12 cellular contexts compared by ENCODE assay signal in the genomic region with DNA sequence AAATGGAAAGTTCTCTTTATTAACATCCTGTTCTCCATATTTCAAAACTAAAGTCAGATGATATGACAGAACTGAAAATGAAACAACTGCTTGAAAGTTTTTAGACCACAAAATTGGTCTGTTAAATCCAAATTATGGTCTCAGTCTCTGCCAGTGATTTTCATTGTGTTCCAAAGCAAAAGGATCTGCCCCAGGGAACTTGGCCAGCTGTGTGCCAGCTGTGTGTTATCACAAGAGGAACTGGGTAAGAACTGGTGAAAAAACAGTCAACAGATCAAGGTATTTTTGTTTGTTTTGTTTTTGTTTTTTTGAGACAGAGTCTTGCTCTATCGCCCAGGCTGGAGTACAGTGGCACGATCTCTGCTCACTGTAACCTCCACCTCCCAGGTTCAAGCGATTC.
A peak's percentile ranks its signal among the peaks of the same experiment; 100 is the strongest.
DNase-seq lines count a peak whose midpoint lies in the region; ATAC-seq and TF ChIP-seq lines count a peak whose summit lies in the region.
"Had no signal": no experiment of that assay in that cellular context is flagged by ENCODE, and none has a peak within 500 bp of the region (broad histone marks: within the 10 kb centered on the region; RNA-seq: fewer than 3 reads in every experiment).

No MANE protein-coding gene starts in this region.

- H3K4me1 Mint-ChIP-seq in memory B cell = peaks cover 15% of the 10 kb centered on the region
- peaks cover 0 to 7% (median under 1%) of the 10 kb centered on the region in 4 donors for H3K4me1 Mint-ChIP-seq in naive thymus-derived CD8-positive, alpha-beta T cell

- TF ChIP-seq POLR2A in gastroesophageal sphincter (IDR thresholded peaks at IDR 0.05) = no peak

- H3K9me3 Mint-ChIP-seq in memory B cell = no peaks in the 10 kb centered on the region
- peaks cover 0 to 1% (median 0%) of the 10 kb centered on the region in 9 donors for H3K9me3 Mint-ChIP-seq in naive thymus-derived CD8-positive, alpha-beta T cell
- H3K9me3 Mint-ChIP-seq: activated CD8-positive, alpha-beta T cell treated with anti-CD3 and anti-CD28 coated beads for 36 hours had no signal

- no peaks in the 10 kb centered on the region for H3K36me3 Mint-ChIP-seq in memory B cell
- H3K36me3 Mint-ChIP-seq in naive thymus-derived CD8-positive, alpha-beta T cell = peaks cover 0 to 3% (median 0%) of the 10 kb centered on the region in 3 donors

- POLR2A ChIA-PET in naive thymus-derived CD8-positive, alpha-beta T cell (lab: Charles Lee) = no interaction called here

- no peaks in the 10 kb centered on the region for H3K27me3 Mint-ChIP-seq in memory B cell
- no peaks in the 10 kb centered on the region for H3K27me3 Mint-ChIP-seq in naive thymus-derived CD8-positive, alpha-beta T cell
- H3K27me3 Mint-ChIP-seq: activated CD8-positive, alpha-beta T cell treated with anti-CD3 and anti-CD28 coated beads for 36 hours had no signal

- H3K27ac Mint-ChIP-seq in memory B cell = peak overlapping the region; percentile 65
- H3K27ac Mint-ChIP-seq in naive thymus-derived CD8-positive, alpha-beta T cell = no peak overlapping the region
- H3K27ac Mint-ChIP-seq: activated CD8-positive, alpha-beta T cell treated with anti-CD3 and anti-CD28 coated beads for 36 hours had no signal

- no peaks in the 10 kb centered on the region for H3K36me3 ChIP-seq in gastroesophageal sphincter
- H3K36me3 ChIP-seq: HAP-1 had no signal

- H3K27ac ChIP-seq in gastroesophageal sphincter = no peak overlapping the region

- H3K4me1 ChIP-seq in gastroesophageal sphincter = no peaks in the 10 kb centered on the region

- no peak for TF ChIP-seq EP300 in gastroesophageal sphincter (IDR thresholded peaks at IDR 0.05)

- WGBS in gastroesophageal sphincter (ENCODE audit: low coverage in 1 of 2), 2 donors = 90% methylated on average over 3 of the region's 3 CpGs; no CpG with 5 or more reads in 1 of the 2 donors

- DNase-seq in memory B cell (ENCODE audit: low spot score in 2 of 2) (peak in 1 of 2 donors; percentile 1), Kasumi-1 (lab: John Stamatoyannopoulos, UW) (no peak), A172 (ENCODE audit: low spot score) (no peak)
- no peak for DNase-seq in naive thymus-derived CD8-positive, alpha-beta T cell
- DNase-seq: activated CD8-positive, alpha-beta T cell treated with anti-CD3 and anti-CD28 coated beads for 36 hours; DMS 273 treated with DMSO at 0.1 percent for 48 hours; stimulated activated naive CD4-positive, alpha-beta T cell treated with Interleukin-2 at 50 U/mL for 16 hours had no signal

- no peaks in the 10 kb centered on the region for H3K9me3 ChIP-seq in gastroesophageal sphincter
- H3K9me3 ChIP-seq: HAP-1 had no signal

- ATAC-seq in GM18868 (IDR thresholded peaks at IDR 0.05; ENCODE audit: unreplicated experiment) (peak; percentile 61), GM21576 (IDR thresholded peaks at IDR 0.05; ENCODE audit: unreplicated experiment) (peak; percentile 69), HG03175 (IDR thresholded peaks at IDR 0.05; ENCODE audit: unreplicated experiment) (peak; percentile 77), memory B cell (ENCODE audit: low read depth) (peak; percentile 59), gastroesophageal sphincter (no peak)
- no peak for ATAC-seq in naive thymus-derived CD8-positive, alpha-beta T cell
- ATAC-seq: activated CD8-positive, alpha-beta T cell treated with anti-CD3 and anti-CD28 coated beads for 36 hours had no signal

- TF ChIP-seq CTCF in gastroesophageal sphincter (IDR thresholded peaks at IDR 0.05) = no peak

- H3K4me3 Mint-ChIP-seq in memory B cell = peak overlapping the region; percentile 46
- no peak overlapping the region for H3K4me3 Mint-ChIP-seq in naive thymus-derived CD8-positive, alpha-beta T cell
- H3K4me3 Mint-ChIP-seq: activated CD8-positive, alpha-beta T cell treated with anti-CD3 and anti-CD28 coated beads for 36 hours had no signal

- no peaks in the 10 kb centered on the region for H3K27me3 ChIP-seq in gastroesophageal sphincter

- no peak overlapping the region for H3K4me3 ChIP-seq in gastroesophageal sphincter
- H3K4me3 ChIP-seq: HAP-1 had no signal

Comparison
In these comparisons a context has a peak if more than half of its experiments do, and no peak if none do; other contexts are left out.
1. ATAC-seq: peak in GM18868 (single experiment), GM21576 (single experiment), HG03175 (single experiment) and memory B cell (single experiment); none in gastroesophageal sphincter (single experiment) and naive thymus-derived CD8-positive, alpha-beta T cell (0 of 2).